27 cellular contexts compared by ENCODE assay signal in genomic region chr11:122046846-122047245, GRCh38.
DNase-seq lines count a peak whose midpoint lies in the region; ATAC-seq and TF ChIP-seq lines count a peak whose summit lies in the region.
"Had no signal": no experiment of that assay in that cellular context is flagged by ENCODE, and none has a peak within 500 bp of the region (broad histone marks: within the 10 kb centered on the region; RNA-seq: fewer than 3 reads in every experiment).

No MANE protein-coding gene starts in this region.

- H3K4me3 ChIP-seq in AG04449 (ENCODE audit: low read depth, low read length), result no peak overlapping the region
- no peak overlapping the region for H3K4me3 ChIP-seq in SK-N-SH (ENCODE audit: low read depth in 2 of 2, low read length in 1 of 2)
- no peak overlapping the region for H3K4me3 ChIP-seq in esophagus squamous epithelium
- H3K4me3 ChIP-seq: adrenal gland, GM12878, SK-N-MC, stomach had no signal

- H3K27ac Mint-ChIP-seq in activated CD8-positive, alpha-beta memory T cell treated with anti-CD3 and anti-CD28 coated beads, Interleukin-2, amount 10 ng/mL, durations not matched to agents 7 days and 5 days, result no peak overlapping the region
- H3K27ac Mint-ChIP-seq in Calu3 (ENCODE audit: unreplicated experiment), result no peak overlapping the region
- H3K27ac Mint-ChIP-seq: activated CD4-positive, alpha-beta memory T cell treated with anti-CD3 and anti-CD28 coated beads for 36 hours; progenitor cell of endocrine pancreas; type B pancreatic cell had no signal

- H3K27ac ChIP-seq in SK-N-SH (ENCODE audit: low read depth in 2 of 2, low read length in 1 of 2) (peak overlapping the region in 1 of 2 experiments; percentile 80; a peak in 2 of 4 replicates), esophagus squamous epithelium (peak overlapping the region; percentile 36 to 55 (median 53))
- H3K27ac ChIP-seq: adrenal gland, SK-N-MC had no signal

- H3K4me1 Mint-ChIP-seq in activated CD8-positive, alpha-beta memory T cell treated with anti-CD3 and anti-CD28 coated beads, Interleukin-2, amount 10 ng/mL, durations not matched to agents 7 days and 5 days, result no peaks in the 10 kb centered on the region
- no peaks in the 10 kb centered on the region for H3K4me1 Mint-ChIP-seq in Calu3 (ENCODE audit: low read depth, unreplicated experiment)

- no peaks in the 10 kb centered on the region for H3K79me2 ChIP-seq in SK-N-SH (ENCODE audit: insufficient read depth)

- H3K9me2 ChIP-seq in SK-N-SH, result no peaks in the 10 kb centered on the region

- 77% methylated on average over 6 of the region's 6 CpGs for WGBS in SK-N-SH (ENCODE audit: low lambda C conversion rate)
- WGBS in esophagus squamous epithelium, 2 donors, result 47 to 48% methylated on average over 6 of the region's 6 CpGs

- H3K9ac ChIP-seq in SK-N-SH, result 0 out of 2 replicates have a peak overlapping the region, but pooled peaks have one; percentile 11

- peaks cover 19% of the 10 kb centered on the region for H3F3A ChIP-seq in SK-N-SH (replicated peaks; ENCODE audit: insufficient read depth)

- intact Hi-C loops in esophagus squamous epithelium (cut with DNase I), result no loop called here
- intact Hi-C loops in Calu3 (cut with micrococcal nuclease; ENCODE audit: unreplicated experiment), result no loop called here

- peaks cover 3% of the 10 kb centered on the region for H3K9me3 Mint-ChIP-seq in activated CD8-positive, alpha-beta memory T cell treated with anti-CD3 and anti-CD28 coated beads, Interleukin-2, amount 10 ng/mL, durations not matched to agents 7 days and 5 days (ENCODE audit: low read depth)
- peaks cover 8% of the 10 kb centered on the region for H3K9me3 Mint-ChIP-seq in Calu3 (ENCODE audit: low read depth, unreplicated experiment)

- H3K4me3 Mint-ChIP-seq in activated CD8-positive, alpha-beta memory T cell treated with anti-CD3 and anti-CD28 coated beads, Interleukin-2, amount 10 ng/mL, durations not matched to agents 7 days and 5 days, result no peak overlapping the region
- H3K4me3 Mint-ChIP-seq in Calu3 (ENCODE audit: low read depth, unreplicated experiment), result no peak overlapping the region
- H3K4me3 Mint-ChIP-seq: activated CD4-positive, alpha-beta memory T cell treated with anti-CD3 and anti-CD28 coated beads for 36 hours; neural crest cell; type B pancreatic cell had no signal

- H3K9me3 ChIP-seq in SK-N-SH, result no peaks in the 10 kb centered on the region
- H3K9me3 ChIP-seq in esophagus squamous epithelium, result no peaks in the 10 kb centered on the region
- H3K9me3 ChIP-seq: adrenal gland had no signal

- no TSS peak for BruUV-seq in Calu3 (replicated peaks; lab: Mats Ljungman, UMichigan)

- TF ChIP-seq EP300 in SK-N-SH (IDR thresholded peaks at IDR 0.05; ENCODE audit: borderline replicate concordance in 1 of 2, low read depth in 1 of 2, low read length in 1 of 2), result no peak

- H3K4me1 ChIP-seq in SK-N-SH (ENCODE audit: control insufficient read depth in 1 of 2, insufficient read depth in 2 of 2, low read depth in 1 of 2, low read length in 1 of 2), result peaks cover 0 to 13% of the 10 kb centered on the region in 2 experiments; a peak in 1 of 4 replicates
- H3K4me1 ChIP-seq in esophagus squamous epithelium, result peaks cover 0 to 39% (median 12%) of the 10 kb centered on the region in 3 donors
- H3K4me1 ChIP-seq: adrenal gland, stomach had no signal

- H3K4me2 ChIP-seq in SK-N-SH, result no peak overlapping the region

- no peak for ATAC-seq in activated CD8-positive, alpha-beta memory T cell treated with anti-CD3 and anti-CD28 coated beads, Interleukin-2, amount 10 ng/mL, durations not matched to agents 7 days and 5 days
- ATAC-seq in GM19463 (IDR thresholded peaks at IDR 0.05; ENCODE audit: unreplicated experiment) (no peak), HG03175 (IDR thresholded peaks at IDR 0.05; ENCODE audit: unreplicated experiment) (no peak)
- ATAC-seq: GM12878, left ventricle myocardium superior had no signal

- no peaks in the 10 kb centered on the region for H3K27me3 ChIP-seq in SK-N-SH (ENCODE audit: insufficient read depth)
- no peaks in the 10 kb centered on the region for H3K27me3 ChIP-seq in esophagus squamous epithelium
- H3K27me3 ChIP-seq: adrenal gland, stomach had no signal

- DNase-seq in AG04449 (ENCODE audit: low read depth, low spot score), result peak; percentile 89
- DNase-seq in SK-N-SH, result no peak
- DNase-seq in esophagus squamous epithelium (lab: John Stamatoyannopoulos, UW), result no peak
- DNase-seq in non-pigmented ciliary epithelial cell (ENCODE audit: low read depth), result peak; percentile 65
- no peak for DNase-seq in activated CD8-positive, alpha-beta memory T cell treated with anti-CD3 and anti-CD28 coated beads, Interleukin-2, amount 10 ng/mL, durations not matched to agents 7 days and 5 days
- DNase-seq in Calu3, result no peak
- DNase-seq: 8988T; activated CD4-positive, alpha-beta memory T cell treated with anti-CD3 and anti-CD28 coated beads for 36 hours; activated T-cell treated with anti-CD3 and anti-CD28 coated beads for 4 hours; adrenal gland; C1 segment of cervical spinal cord; cerebellar nuclear complex; effector CD8-positive, alpha-beta T cell; GF-D8; left ventricle myocardium superior; NCI-H1092 treated with DMSO at 0.1 percent for 48 hours; NCI-H2081; NCI-H446; NK-92 treated with Interleukin-12 subunit alpha and Interleukin-12 subunit beta, amount 100 ng/mL, for 24 hours; stomach had no signal

- no peaks in the 10 kb centered on the region for H4K20me1 ChIP-seq in SK-N-SH (ENCODE audit: insufficient read depth)

- H3K27me3 Mint-ChIP-seq in activated CD8-positive, alpha-beta memory T cell treated with anti-CD3 and anti-CD28 coated beads, Interleukin-2, amount 10 ng/mL, durations not matched to agents 7 days and 5 days, result no peaks in the 10 kb centered on the region
- H3K27me3 Mint-ChIP-seq in Calu3 (ENCODE audit: unreplicated experiment), result peaks cover 58% of the 10 kb centered on the region

- peaks cover 0 to 10% of the 10 kb centered on the region in 2 experiments for H3K36me3 ChIP-seq in SK-N-SH (replicated peaks in 1 of 2; ENCODE audit: control insufficient read depth in 1 of 2, insufficient read depth in 2 of 2, low read length in 1 of 2)
- no peaks in the 10 kb centered on the region for H3K36me3 ChIP-seq in esophagus squamous epithelium
- H3K36me3 ChIP-seq: adrenal gland, stomach had no signal

- CTCF ChIA-PET in AG04449 (lab: Yijun Ruan, JAX) (interaction anchor here (5.1 kb wide), 1 partner anchor 392 kb away, joined by 32 read pairs; no protein-coding TSS in a partner anchor), SK-N-SH (lab: Yijun Ruan, JAX) (no interaction called here), Calu3 (lab: Charles Lee) (no interaction called here)
- CTCF ChIA-PET in activated CD8-positive, alpha-beta memory T cell treated with anti-CD3 and anti-CD28 coated beads, Interleukin-2, amount 10 ng/mL, durations not matched to agents 7 days and 5 days (lab: Charles Lee), result no interaction called here

- no peak for TF ChIP-seq CTCF in AG04449 (IDR thresholded peaks at IDR 0.05; ENCODE audit: insufficient read depth, low read length, missing control alignments)
- TF ChIP-seq CTCF in SK-N-SH (IDR thresholded peaks at IDR 0.05), result no peak
- TF ChIP-seq CTCF in esophagus squamous epithelium (IDR thresholded peaks at IDR 0.05), result no peak
- TF ChIP-seq CTCF in Calu3 (IDR thresholded peaks at IDR 0.05; ENCODE audit: unreplicated experiment), result no peak

- peak overlapping the region; percentile 42 for H2AFZ ChIP-seq in SK-N-SH (ENCODE audit: low read depth)

- TF ChIP-seq POLR2A in esophagus squamous epithelium (IDR thresholded peaks at IDR 0.05), result no peak

- H3K36me3 Mint-ChIP-seq in activated CD8-positive, alpha-beta memory T cell treated with anti-CD3 and anti-CD28 coated beads, Interleukin-2, amount 10 ng/mL, durations not matched to agents 7 days and 5 days, result no peaks in the 10 kb centered on the region
- no peaks in the 10 kb centered on the region for H3K36me3 Mint-ChIP-seq in Calu3 (ENCODE audit: insufficient read depth, unreplicated experiment)
- H3K36me3 Mint-ChIP-seq: activated CD4-positive, alpha-beta memory T cell treated with anti-CD3 and anti-CD28 coated beads for 36 hours had no signal

- TF ChIP-seq RAD21 in SK-N-SH (IDR thresholded peaks at IDR 0.05; ENCODE audit: low read length), result no peak

- POLR2A ChIA-PET in AG04449 (lab: Yijun Ruan, JAX) (no interaction called here), SK-N-SH (lab: Yijun Ruan, JAX) (no interaction called here)

TF ChIP-seq in SK-N-SH, 30 proteins besides CTCF, POLR2A, EP300 and RAD21:
- TF ChIP-seq FOSL2 (IDR thresholded peaks at IDR 0.05; ENCODE audit: borderline replicate concordance, low read depth), result peak; percentile 17; the same call in 1 of the 2 replicates
- TF ChIP-seq TCF12 (IDR thresholded peaks at IDR 0.05), result peak; percentile 4; the same call in 1 of the 2 replicates
- no peak for TF ChIP-seq SMC3 (IDR thresholded peaks at IDR 0.05; ENCODE audit: low read depth, low read length)
- TF ChIP-seq CHD2 (IDR thresholded peaks at IDR 0.05; ENCODE audit: low read length, partially characterized antibody), result no peak
- TF ChIP-seq PBX3 (IDR thresholded peaks at IDR 0.05), result peak; percentile 28; the same call in 1 of the 2 replicates
- TF ChIP-seq USF1 (IDR thresholded peaks at IDR 0.05; ENCODE audit: borderline replicate concordance, low read depth), result no peak
- TF ChIP-seq JUND (IDR thresholded peaks at IDR 0.05), result no peak

Comparison
In these comparisons a context has a peak if more than half of its experiments do, and no peak if none do; other contexts are left out.
1. DNase-seq: peak in AG04449 (single experiment) and non-pigmented ciliary epithelial cell (single experiment); none in SK-N-SH (single experiment), esophagus squamous epithelium (single experiment), activated CD8-positive, alpha-beta memory T cell treated with anti-CD3 and anti-CD28 coated beads, Interleukin-2, amount 10 ng/mL, durations not matched to agents 7 days and 5 days (single experiment) and Calu3 (single experiment).